ENCODE assay signal across 17 cellular contexts in the genomic region with DNA sequence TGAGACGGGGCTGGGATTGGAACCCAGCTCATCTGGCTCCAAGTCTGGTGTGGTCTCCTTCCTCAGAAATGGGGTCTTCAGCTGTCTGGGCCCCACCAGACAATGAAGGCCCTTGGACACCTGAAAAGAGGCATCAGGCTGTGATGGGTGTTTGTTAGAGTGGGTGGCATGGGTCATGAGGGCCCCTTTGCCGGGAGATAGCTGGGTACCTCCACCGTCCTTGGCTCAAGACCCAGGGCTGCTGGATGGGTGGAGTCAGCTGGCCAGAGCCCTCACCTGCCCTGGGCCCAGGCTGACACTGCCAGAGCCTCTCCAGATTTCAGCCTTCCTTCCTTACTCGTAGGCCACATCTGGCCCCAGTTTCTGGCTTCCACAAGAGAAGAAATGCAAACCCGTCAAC. TPM values are rescaled to one million over a fixed set of nuclear protein-coding genes. Genes with fewer than 3 reads are reported as not detected.
A peak's percentile ranks its signal among the peaks of the same experiment; 100 is the strongest.
DNase-seq lines count a peak whose midpoint lies in the region; TF ChIP-seq lines count a peak whose summit lies in the region.
"Had no signal": no experiment of that assay in that cellular context is flagged by ENCODE, and none has a peak within 500 bp of the region (broad histone marks: within the 10 kb centered on the region; RNA-seq: fewer than 3 reads in every experiment).

No MANE protein-coding gene starts in this region.

- H3K79me2 ChIP-seq in hepatocyte (no peaks in the 10 kb centered on the region), mammary epithelial cell (ENCODE audit: insufficient read depth, low read length) (no peaks in the 10 kb centered on the region)

- intact Hi-C loops in mammary epithelial cell (cut with micrococcal nuclease) = loop anchor here (5.0 kb wide), 1 partner anchor 208 kb away; no protein-coding TSS in a partner anchor

- H3K4me1 Mint-ChIP-seq in osteocyte (ENCODE audit: unreplicated experiment) (peaks cover 7% of the 10 kb centered on the region), type B pancreatic cell (ENCODE audit: unreplicated experiment) (peaks cover 23% of the 10 kb centered on the region)

- H3K36me3 ChIP-seq in Peyer's patch = no peaks in the 10 kb centered on the region
- no peaks in the 10 kb centered on the region for H3K36me3 ChIP-seq in hepatocyte (replicated peaks; ENCODE audit: insufficient read depth, low read depth)
- H3K36me3 ChIP-seq in mammary epithelial cell (ENCODE audit: insufficient read depth, low read length) = no peaks in the 10 kb centered on the region
- H3K36me3 ChIP-seq: SJSA1 had no signal

- 86% methylated on average over 5 of the region's 5 CpGs for WGBS in hepatocyte (ENCODE audit: low lambda C conversion rate, missing lambda C conversion rate)
- 90% methylated on average over 2 of the region's 5 CpGs for WGBS in mammary epithelial cell (ENCODE audit: low coverage, missing lambda C conversion rate)

- H2AFZ ChIP-seq in hepatocyte = no peak overlapping the region
- no peak overlapping the region for H2AFZ ChIP-seq in mammary epithelial cell (ENCODE audit: low read depth, low read length)
- H2AFZ ChIP-seq: PC-9 had no signal

- no peak for TF ChIP-seq POLR2A in Peyer's patch (IDR thresholded peaks at IDR 0.05)

- in situ Hi-C loops in mammary epithelial cell (cut with MboI; ENCODE audit: low sequenced_read_pairs in 2 of 2) = loop anchor here (25.0 kb wide), 3 partner anchors 702 to 952 kb away; partner anchors contain the start of genes TCEANC2 (in 1 of the 2) and TMEM59 (in 1 of the 2)

- no peaks in the 10 kb centered on the region for H3K9me2 ChIP-seq in hepatocyte (replicated peaks; ENCODE audit: insufficient read depth)

- dilution Hi-C loops in mammary epithelial cell (cut with HindIII; ENCODE audit: low sequenced_read_pairs) = no loop called here

- H3K27me3 ChIP-seq in Peyer's patch (no peaks in the 10 kb centered on the region), hepatocyte (no peaks in the 10 kb centered on the region), mammary epithelial cell (ENCODE audit: insufficient read depth, low read length) (no peaks in the 10 kb centered on the region)
- H3K27me3 ChIP-seq: SJSA1 had no signal

- H3K36me3 Mint-ChIP-seq in osteocyte (ENCODE audit: unreplicated experiment) = no peaks in the 10 kb centered on the region
- H3K36me3 Mint-ChIP-seq in type B pancreatic cell = no peaks in the 10 kb centered on the region
- H3K36me3 Mint-ChIP-seq: CD4-positive, CD25-positive, alpha-beta regulatory T cell had no signal

- peaks cover 15% of the 10 kb centered on the region for H3K27me3 Mint-ChIP-seq in osteocyte (ENCODE audit: unreplicated experiment)
- peaks cover 15% of the 10 kb centered on the region for H3K27me3 Mint-ChIP-seq in type B pancreatic cell
- H3K27me3 Mint-ChIP-seq: CD4-positive, CD25-positive, alpha-beta regulatory T cell had no signal

- CTCF ChIA-PET in mammary epithelial cell (lab: Charles Lee; ENCODE audit: low non-redundant PET) = no interaction called here

- no peaks in the 10 kb centered on the region for H3K9me3 ChIP-seq in Peyer's patch
- no peaks in the 10 kb centered on the region for H3K9me3 ChIP-seq in hepatocyte (ENCODE audit: low read depth)
- no peaks in the 10 kb centered on the region for H3K9me3 ChIP-seq in mammary epithelial cell (replicated peaks; ENCODE audit: insufficient read depth, low read length)
- H3K9me3 ChIP-seq: Caco-2, SJSA1 had no signal

- H3K4me3 Mint-ChIP-seq in osteocyte (ENCODE audit: unreplicated experiment) (no peak overlapping the region), type B pancreatic cell (no peak overlapping the region)
- H3K4me3 Mint-ChIP-seq: CD4-positive, CD25-positive, alpha-beta regulatory T cell had no signal

- H3K27ac Mint-ChIP-seq in osteocyte (ENCODE audit: unreplicated experiment) (no peak overlapping the region), type B pancreatic cell (no peak overlapping the region)

- TF ChIP-seq CTCF in Peyer's patch (IDR thresholded peaks at IDR 0.05) (no peak), hepatocyte (IDR thresholded peaks at IDR 0.05; ENCODE audit: poor library complexity) (no peak), osteocyte (IDR thresholded peaks at IDR 0.05) (no peak), type B pancreatic cell (conservative IDR thresholded peaks at IDR 0.05) (no peak), mammary epithelial cell (conservative IDR thresholded peaks at IDR 0.05 in 1 of 2, IDR thresholded peaks at IDR 0.05 in 1 of 2; ENCODE audit: extremely low read depth in 1 of 2, insufficient read depth in 1 of 2, low read depth in 1 of 2, low read length in 2 of 2) (no peak)

- H4K20me1 ChIP-seq in hepatocyte (ENCODE audit: insufficient read depth, poor library complexity, severe bottlenecking) = no peaks in the 10 kb centered on the region
- H4K20me1 ChIP-seq in mammary epithelial cell (ENCODE audit: insufficient read depth, low read length) = no peaks in the 10 kb centered on the region

- H3K4me2 ChIP-seq in hepatocyte = no peak overlapping the region
- no peak overlapping the region for H3K4me2 ChIP-seq in mammary epithelial cell (ENCODE audit: insufficient read depth, low read depth, low read length)
- H3K4me2 ChIP-seq: PC-9 had no signal

- peak overlapping the region in 2 of 4 donors; percentile 18 to 38 for H3K4me3 ChIP-seq in Peyer's patch
- H3K4me3 ChIP-seq in hepatocyte = no peak overlapping the region
- H3K4me3 ChIP-seq in mammary epithelial cell (replicated peaks in 1 of 3; ENCODE audit: insufficient read depth in 1 of 3, low read depth in 2 of 3, low read length in 3 of 3) = no peak overlapping the region
- H3K4me3 ChIP-seq: PC-9, SJSA1 had no signal

- H3K27ac ChIP-seq in Peyer's patch (peak overlapping the region in 3 of 4 donors; percentile 73 to 90 (median 85)), hepatocyte (no peak overlapping the region), mammary epithelial cell (ENCODE audit: insufficient read depth, low read depth, low read length) (no peak overlapping the region)
- H3K27ac ChIP-seq: HL-60, PC-9, SJSA1 had no signal

- no peak overlapping the region for H3K9ac ChIP-seq in mammary epithelial cell (ENCODE audit: insufficient read depth, low read length)

- BruUV-seq in mammary epithelial cell (replicated peaks; lab: Mats Ljungman, UMichigan) = no TSS peak

- DNase-seq in Peyer's patch = peak in 2 of 3 donors; percentile 1 to 30
- peak; percentile 2 for DNase-seq in hepatocyte (ENCODE audit: low spot score)
- peak; percentile 76 for DNase-seq in osteocyte (ENCODE audit: extremely low spot score, unreplicated experiment)
- peak; percentile 43 for DNase-seq in type B pancreatic cell (ENCODE audit: extremely low spot score, unreplicated experiment)
- no peak for DNase-seq in mammary epithelial cell
- DNase-seq in DMS153 (lab: John Stamatoyannopoulos, UW) = no peak
- no peak for DNase-seq in NCI-H2227 (lab: John Stamatoyannopoulos, UW; ENCODE audit: unreplicated experiment)
- DNase-seq: Caco-2; CD4-positive, CD25-positive, alpha-beta regulatory T cell; EL; NCI-H1417; NCI-H2029 treated with DMSO at 0.1 percent for 48 hours; NCI-H510A; NCI-H774; PC-9 had no signal

- H3K9me3 Mint-ChIP-seq in osteocyte (ENCODE audit: unreplicated experiment) (no peaks in the 10 kb centered on the region), type B pancreatic cell (no peaks in the 10 kb centered on the region)
- H3K9me3 Mint-ChIP-seq: CD4-positive, CD25-positive, alpha-beta regulatory T cell had no signal

- peaks cover 0 to 14% (median 5%) of the 10 kb centered on the region in 4 donors for H3K4me1 ChIP-seq in Peyer's patch
- H3K4me1 ChIP-seq in hepatocyte (ENCODE audit: insufficient read depth) = no peaks in the 10 kb centered on the region
- H3K4me1 ChIP-seq in mammary epithelial cell (ENCODE audit: insufficient read depth, low read length) = no peaks in the 10 kb centered on the region
- H3K4me1 ChIP-seq: Caco-2, SJSA1 had no signal

RNA-seq across cellular contexts. Expression of gene TTC22, which starts 13.4 kb away (rescaled TPM):
- total RNA-seq in Peyer's patch (100 to 1,000 TPM in 2 of 4 donors, 10 to 100 TPM in 2; 15.7 to 136 (median 102) TPM), hepatocyte (8.1 and 8.5 TPM in 2 replicates), osteocyte (not detected in 2 replicates), type B pancreatic cell (ENCODE audit: low replicate concordance) (7.0 and 12.4 TPM in 2 replicates), mammary epithelial cell (10 to 100 TPM in 1 of 2 donors, 1 to 10 TPM in 1; 7.9 to 13.3 TPM)
- polyA plus RNA-seq in hepatocyte (7.8 and 9.0 TPM in 2 replicates), mammary epithelial cell (7.0 TPM)
- polyA minus RNA-seq in mammary epithelial cell = 10.0 TPM
- total RNA-seq: SJSA1 had no signal

RNA-seq across cellular contexts. Expression of gene PARS2, which starts 50.2 kb away (rescaled TPM):
- total RNA-seq in Peyer's patch (10 to 100 TPM in 1 of 4 donors, 1 to 10 TPM in 3; 1.7 to 10.0 (median 5.8) TPM), hepatocyte (4.8 and 5.3 TPM in 2 replicates), osteocyte (4.4 and 5.5 TPM in 2 replicates), type B pancreatic cell (ENCODE audit: low replicate concordance) (9.5 and 10.2 TPM in 2 replicates), mammary epithelial cell (10 to 100 TPM in 1 of 2 donors, 1 to 10 TPM in 1; 4.5 to 10.3 TPM)
- polyA plus RNA-seq in hepatocyte (4.1 and 9.3 TPM in 2 replicates), mammary epithelial cell (3.5 TPM)
- polyA minus RNA-seq in mammary epithelial cell = 11.1 TPM

Comparison
In these comparisons a context has a peak if more than half of its experiments do, and no peak if none do; other contexts are left out.
1. DNase-seq: peak in Peyer's patch (2 of 3), hepatocyte (single experiment), osteocyte (single experiment) and type B pancreatic cell (single experiment); none in mammary epithelial cell (single experiment), DMS153 (single experiment) and NCI-H2227 (single experiment).
2. H3K27ac ChIP-seq: peak in Peyer's patch (3 of 4); none in hepatocyte (single experiment) and mammary epithelial cell (single experiment).